ENCODE assay signal across 17 cellular contexts in genomic region chr15:57821826-57822225, GRCh38.
"Had no signal": no experiment of that assay in that cellular context is flagged by ENCODE, and none has a peak within 500 bp of the region (broad histone marks: within the 10 kb centered on the region; RNA-seq: fewer than 3 reads in every experiment).

No MANE protein-coding gene starts in this region.

- H3K4me1 ChIP-seq: ascending aorta, foreskin keratinocyte, lower lobe of right lung, neural progenitor cell, transverse colon had no signal

- FAIRE-seq: kidney, urothelium cell line had no signal

- DNase-seq: activated CD4-positive, alpha-beta T cell treated with anti-CD3 and anti-CD28 coated beads for 1 hour; activated CD4-positive, alpha-beta T cell treated with anti-CD3 and anti-CD28 coated beads, Interleukin-2, amount 50 U/mL, for 1 hour; activated CD8-positive, alpha-beta T cell treated with anti-CD3 and anti-CD28 coated beads, Interleukin-2, amount 10 ng/mL, durations not matched to agents 7 days and 5 days; activated gamma-delta T cell; foreskin keratinocyte; kidney; lower lobe of right lung; naive thymus-derived CD8-positive, alpha-beta T cell; stimulated activated CD4-positive, alpha-beta T cell treated with anti-CD3 and anti-CD28 coated beads, Interleukin-12 subunit alpha, Interleukin-12 subunit beta, amount 100 ng/mL, for 4 hours; stimulated activated CD4-positive, alpha-beta T cell treated with anti-CD3 and anti-CD28 coated beads, Interleukin-4, amount 100 ng/mL, for 4 hours; stimulated activated naive CD8-positive, alpha-beta T cell treated with anti-CD3 and anti-CD28 coated beads, Interleukin-15, Interleukin-2, amounts not matched to agents 100 U/mL and 50 U/mL, for 24 hours; T-helper 1 cell; transverse colon had no signal

- H3K4me3 ChIP-seq: ascending aorta, coronary artery, lower lobe of right lung, neural progenitor cell, transverse colon had no signal

- H3K27ac ChIP-seq: ascending aorta, coronary artery, foreskin keratinocyte, lower lobe of right lung, neural progenitor cell, transverse colon had no signal

- H3K27me3 ChIP-seq: ascending aorta, neural progenitor cell, transverse colon had no signal

- H3K36me3 ChIP-seq: ascending aorta, lower lobe of right lung, neural progenitor cell, transverse colon had no signal

- H3K9me3 ChIP-seq: ascending aorta, lower lobe of right lung, transverse colon had no signal
